Comparison of ENCODE assay signal across 1 cellular context in the genomic region with DNA sequence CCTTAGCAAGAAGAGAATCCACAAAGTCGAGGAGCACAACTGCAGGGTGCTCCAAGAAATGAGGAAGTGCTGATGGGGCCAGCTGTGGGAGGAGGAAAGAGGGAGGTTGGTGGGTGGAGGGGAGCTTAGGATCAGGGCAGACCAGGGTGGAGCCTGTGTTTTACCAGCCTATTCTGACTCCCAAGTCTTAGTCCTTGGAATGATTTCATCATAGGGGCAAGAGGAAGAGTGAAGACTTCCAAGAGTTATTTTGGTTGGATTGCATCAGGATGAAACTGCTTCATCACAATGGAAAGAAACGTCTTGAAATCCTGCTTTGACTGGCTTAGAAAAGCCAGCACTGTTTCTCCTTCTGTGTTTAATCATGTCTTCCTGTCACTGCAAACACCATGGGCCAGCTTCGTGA.
TF ChIP-seq lines count a peak whose summit lies in the region.

No MANE protein-coding gene starts in this region.

TF ChIP-seq in K562, 482 proteins besides CTCF, POLR2A, EP300 and RAD21 (continued from another document and continues in another):
- TF ChIP-seq, protein P1, sequence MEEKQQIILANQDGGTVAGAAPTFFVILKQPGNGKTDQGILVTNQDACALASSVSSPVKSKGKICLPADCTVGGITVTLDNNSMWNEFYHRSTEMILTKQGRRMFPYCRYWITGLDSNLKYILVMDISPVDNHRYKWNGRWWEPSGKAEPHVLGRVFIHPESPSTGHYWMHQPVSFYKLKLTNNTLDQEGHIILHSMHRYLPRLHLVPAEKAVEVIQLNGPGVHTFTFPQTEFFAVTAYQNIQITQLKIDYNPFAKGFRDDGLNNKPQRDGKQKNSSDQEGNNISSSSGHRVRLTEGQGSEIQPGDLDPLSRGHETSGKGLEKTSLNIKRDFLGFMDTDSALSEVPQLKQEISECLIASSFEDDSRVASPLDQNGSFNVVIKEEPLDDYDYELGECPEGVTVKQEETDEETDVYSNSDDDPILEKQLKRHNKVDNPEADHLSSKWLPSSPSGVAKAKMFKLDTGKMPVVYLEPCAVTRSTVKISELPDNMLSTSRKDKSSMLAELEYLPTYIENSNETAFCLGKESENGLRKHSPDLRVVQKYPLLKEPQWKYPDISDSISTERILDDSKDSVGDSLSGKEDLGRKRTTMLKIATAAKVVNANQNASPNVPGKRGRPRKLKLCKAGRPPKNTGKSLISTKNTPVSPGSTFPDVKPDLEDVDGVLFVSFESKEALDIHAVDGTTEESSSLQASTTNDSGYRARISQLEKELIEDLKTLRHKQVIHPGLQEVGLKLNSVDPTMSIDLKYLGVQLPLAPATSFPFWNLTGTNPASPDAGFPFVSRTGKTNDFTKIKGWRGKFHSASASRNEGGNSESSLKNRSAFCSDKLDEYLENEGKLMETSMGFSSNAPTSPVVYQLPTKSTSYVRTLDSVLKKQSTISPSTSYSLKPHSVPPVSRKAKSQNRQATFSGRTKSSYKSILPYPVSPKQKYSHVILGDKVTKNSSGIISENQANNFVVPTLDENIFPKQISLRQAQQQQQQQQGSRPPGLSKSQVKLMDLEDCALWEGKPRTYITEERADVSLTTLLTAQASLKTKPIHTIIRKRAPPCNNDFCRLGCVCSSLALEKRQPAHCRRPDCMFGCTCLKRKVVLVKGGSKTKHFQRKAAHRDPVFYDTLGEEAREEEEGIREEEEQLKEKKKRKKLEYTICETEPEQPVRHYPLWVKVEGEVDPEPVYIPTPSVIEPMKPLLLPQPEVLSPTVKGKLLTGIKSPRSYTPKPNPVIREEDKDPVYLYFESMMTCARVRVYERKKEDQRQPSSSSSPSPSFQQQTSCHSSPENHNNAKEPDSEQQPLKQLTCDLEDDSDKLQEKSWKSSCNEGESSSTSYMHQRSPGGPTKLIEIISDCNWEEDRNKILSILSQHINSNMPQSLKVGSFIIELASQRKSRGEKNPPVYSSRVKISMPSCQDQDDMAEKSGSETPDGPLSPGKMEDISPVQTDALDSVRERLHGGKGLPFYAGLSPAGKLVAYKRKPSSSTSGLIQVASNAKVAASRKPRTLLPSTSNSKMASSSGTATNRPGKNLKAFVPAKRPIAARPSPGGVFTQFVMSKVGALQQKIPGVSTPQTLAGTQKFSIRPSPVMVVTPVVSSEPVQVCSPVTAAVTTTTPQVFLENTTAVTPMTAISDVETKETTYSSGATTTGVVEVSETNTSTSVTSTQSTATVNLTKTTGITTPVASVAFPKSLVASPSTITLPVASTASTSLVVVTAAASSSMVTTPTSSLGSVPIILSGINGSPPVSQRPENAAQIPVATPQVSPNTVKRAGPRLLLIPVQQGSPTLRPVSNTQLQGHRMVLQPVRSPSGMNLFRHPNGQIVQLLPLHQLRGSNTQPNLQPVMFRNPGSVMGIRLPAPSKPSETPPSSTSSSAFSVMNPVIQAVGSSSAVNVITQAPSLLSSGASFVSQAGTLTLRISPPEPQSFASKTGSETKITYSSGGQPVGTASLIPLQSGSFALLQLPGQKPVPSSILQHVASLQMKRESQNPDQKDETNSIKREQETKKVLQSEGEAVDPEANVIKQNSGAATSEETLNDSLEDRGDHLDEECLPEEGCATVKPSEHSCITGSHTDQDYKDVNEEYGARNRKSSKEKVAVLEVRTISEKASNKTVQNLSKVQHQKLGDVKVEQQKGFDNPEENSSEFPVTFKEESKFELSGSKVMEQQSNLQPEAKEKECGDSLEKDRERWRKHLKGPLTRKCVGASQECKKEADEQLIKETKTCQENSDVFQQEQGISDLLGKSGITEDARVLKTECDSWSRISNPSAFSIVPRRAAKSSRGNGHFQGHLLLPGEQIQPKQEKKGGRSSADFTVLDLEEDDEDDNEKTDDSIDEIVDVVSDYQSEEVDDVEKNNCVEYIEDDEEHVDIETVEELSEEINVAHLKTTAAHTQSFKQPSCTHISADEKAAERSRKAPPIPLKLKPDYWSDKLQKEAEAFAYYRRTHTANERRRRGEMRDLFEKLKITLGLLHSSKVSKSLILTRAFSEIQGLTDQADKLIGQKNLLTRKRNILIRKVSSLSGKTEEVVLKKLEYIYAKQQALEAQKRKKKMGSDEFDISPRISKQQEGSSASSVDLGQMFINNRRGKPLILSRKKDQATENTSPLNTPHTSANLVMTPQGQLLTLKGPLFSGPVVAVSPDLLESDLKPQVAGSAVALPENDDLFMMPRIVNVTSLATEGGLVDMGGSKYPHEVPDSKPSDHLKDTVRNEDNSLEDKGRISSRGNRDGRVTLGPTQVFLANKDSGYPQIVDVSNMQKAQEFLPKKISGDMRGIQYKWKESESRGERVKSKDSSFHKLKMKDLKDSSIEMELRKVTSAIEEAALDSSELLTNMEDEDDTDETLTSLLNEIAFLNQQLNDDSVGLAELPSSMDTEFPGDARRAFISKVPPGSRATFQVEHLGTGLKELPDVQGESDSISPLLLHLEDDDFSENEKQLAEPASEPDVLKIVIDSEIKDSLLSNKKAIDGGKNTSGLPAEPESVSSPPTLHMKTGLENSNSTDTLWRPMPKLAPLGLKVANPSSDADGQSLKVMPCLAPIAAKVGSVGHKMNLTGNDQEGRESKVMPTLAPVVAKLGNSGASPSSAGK (IDR thresholded peaks at IDR 0.05): no peak
- TF ChIP-seq GATA2 (CRISPR knock-in tag; IDR thresholded peaks at IDR 0.05) (no peak), DPF2 (IDR thresholded peaks at IDR 0.05) (peak; percentile 22; the same call in 1 of the 2 replicates), SMARCE1 (IDR thresholded peaks at IDR 0.05) (peak; percentile 65; the same call in 1 of the 2 replicates), ZNF224 (CRISPR knock-in tag; IDR thresholded peaks at IDR 0.05) (no peak), ZNF583 (CRISPR knock-in tag; IDR thresholded peaks at IDR 0.05) (no peak), HNRNPK (IDR thresholded peaks at IDR 0.05; ENCODE audit: low read depth, low read length, poor library complexity, severe bottlenecking) (no peak), YBX1 (IDR thresholded peaks at IDR 0.05) (no peak), ZNF707 (CRISPR knock-in tag; conservative IDR thresholded peaks at IDR 0.05) (no peak), CEBPB (tag; IDR thresholded peaks at IDR 0.05) (peak; percentile 62), ZNF354B (CRISPR knock-in tag; IDR thresholded peaks at IDR 0.05) (no peak), ZNF217 (CRISPR knock-in tag; IDR thresholded peaks at IDR 0.05) (no peak), TAF9B (IDR thresholded peaks at IDR 0.05; ENCODE audit: partially characterized antibody) (no peak), ZNF274 (IDR thresholded peaks at IDR 0.05; ENCODE audit: borderline replicate concordance, low read depth, low read length) (no peak), SRSF1 (IDR thresholded peaks at IDR 0.05; ENCODE audit: low read depth, low read length) (no peak), SMARCA4 (IDR thresholded peaks at IDR 0.05) (peak; percentile 46; the same call in 1 of the 2 replicates), C11orf30 (IDR thresholded peaks at IDR 0.05; ENCODE audit: low read depth) (no peak), ARID1B (IDR thresholded peaks at IDR 0.05) (peak; percentile 28; the same call in 1 of the 2 replicates), ZNF174 (CRISPR knock-in tag; IDR thresholded peaks at IDR 0.05) (no peak), SNIP1 (IDR thresholded peaks at IDR 0.05; ENCODE audit: low read depth) (no peak), TRIM24 (IDR thresholded peaks at IDR 0.05) (peak in 1 of 2 experiments; percentile 24; a peak in 1 of 4 replicates), ZNF311 (CRISPR knock-in tag; IDR thresholded peaks at IDR 0.05) (no peak), POLR3A (IDR thresholded peaks at IDR 0.05; ENCODE audit: borderline replicate concordance, extremely low read depth, insufficient read depth, insufficient read length) (no peak), L3MBTL2 (IDR thresholded peaks at IDR 0.05) (no peak), MAZ (CRISPR knock-in tag; conservative IDR thresholded peaks at IDR 0.05 in 1 of 2, IDR thresholded peaks at IDR 0.05 in 1 of 2) (0 out of 4 replicates have a peak, but pooled peaks of 1 of the 2 experiments have one; percentile 27), ZNF263 (CRISPR knock-in tag; IDR thresholded peaks at IDR 0.05; ENCODE audit: borderline replicate concordance) (peak; percentile 99), TRIM28 (IDR thresholded peaks at IDR 0.05) (no peak), MTA1 (IDR thresholded peaks at IDR 0.05; ENCODE audit: borderline replicate concordance) (peak; percentile 22; the same call in 1 of the 2 replicates), ZFP30 (CRISPR knock-in tag; IDR thresholded peaks at IDR 0.05; ENCODE audit: borderline replicate concordance) (no peak), MAFF (IDR thresholded peaks at IDR 0.05; ENCODE audit: low read length) (no peak), EGR1 (conservative IDR thresholded peaks at IDR 0.05) (peak; percentile 28), XRCC3 (IDR thresholded peaks at IDR 0.05) (no peak), HDAC8 (tag; IDR thresholded peaks at IDR 0.05) (no peak), CTBP1 (IDR thresholded peaks at IDR 0.05; ENCODE audit: borderline replicate concordance) (peak; percentile 56; the same call in 1 of the 2 replicates)
- TF ChIP-seq, protein P2, sequence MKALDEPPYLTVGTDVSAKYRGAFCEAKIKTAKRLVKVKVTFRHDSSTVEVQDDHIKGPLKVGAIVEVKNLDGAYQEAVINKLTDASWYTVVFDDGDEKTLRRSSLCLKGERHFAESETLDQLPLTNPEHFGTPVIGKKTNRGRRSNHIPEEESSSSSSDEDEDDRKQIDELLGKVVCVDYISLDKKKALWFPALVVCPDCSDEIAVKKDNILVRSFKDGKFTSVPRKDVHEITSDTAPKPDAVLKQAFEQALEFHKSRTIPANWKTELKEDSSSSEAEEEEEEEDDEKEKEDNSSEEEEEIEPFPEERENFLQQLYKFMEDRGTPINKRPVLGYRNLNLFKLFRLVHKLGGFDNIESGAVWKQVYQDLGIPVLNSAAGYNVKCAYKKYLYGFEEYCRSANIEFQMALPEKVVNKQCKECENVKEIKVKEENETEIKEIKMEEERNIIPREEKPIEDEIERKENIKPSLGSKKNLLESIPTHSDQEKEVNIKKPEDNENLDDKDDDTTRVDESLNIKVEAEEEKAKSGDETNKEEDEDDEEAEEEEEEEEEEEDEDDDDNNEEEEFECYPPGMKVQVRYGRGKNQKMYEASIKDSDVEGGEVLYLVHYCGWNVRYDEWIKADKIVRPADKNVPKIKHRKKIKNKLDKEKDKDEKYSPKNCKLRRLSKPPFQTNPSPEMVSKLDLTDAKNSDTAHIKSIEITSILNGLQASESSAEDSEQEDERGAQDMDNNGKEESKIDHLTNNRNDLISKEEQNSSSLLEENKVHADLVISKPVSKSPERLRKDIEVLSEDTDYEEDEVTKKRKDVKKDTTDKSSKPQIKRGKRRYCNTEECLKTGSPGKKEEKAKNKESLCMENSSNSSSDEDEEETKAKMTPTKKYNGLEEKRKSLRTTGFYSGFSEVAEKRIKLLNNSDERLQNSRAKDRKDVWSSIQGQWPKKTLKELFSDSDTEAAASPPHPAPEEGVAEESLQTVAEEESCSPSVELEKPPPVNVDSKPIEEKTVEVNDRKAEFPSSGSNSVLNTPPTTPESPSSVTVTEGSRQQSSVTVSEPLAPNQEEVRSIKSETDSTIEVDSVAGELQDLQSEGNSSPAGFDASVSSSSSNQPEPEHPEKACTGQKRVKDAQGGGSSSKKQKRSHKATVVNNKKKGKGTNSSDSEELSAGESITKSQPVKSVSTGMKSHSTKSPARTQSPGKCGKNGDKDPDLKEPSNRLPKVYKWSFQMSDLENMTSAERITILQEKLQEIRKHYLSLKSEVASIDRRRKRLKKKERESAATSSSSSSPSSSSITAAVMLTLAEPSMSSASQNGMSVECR (CRISPR knock-in tag; IDR thresholded peaks at IDR 0.05): no peak
- TF ChIP-seq, protein P3, sequence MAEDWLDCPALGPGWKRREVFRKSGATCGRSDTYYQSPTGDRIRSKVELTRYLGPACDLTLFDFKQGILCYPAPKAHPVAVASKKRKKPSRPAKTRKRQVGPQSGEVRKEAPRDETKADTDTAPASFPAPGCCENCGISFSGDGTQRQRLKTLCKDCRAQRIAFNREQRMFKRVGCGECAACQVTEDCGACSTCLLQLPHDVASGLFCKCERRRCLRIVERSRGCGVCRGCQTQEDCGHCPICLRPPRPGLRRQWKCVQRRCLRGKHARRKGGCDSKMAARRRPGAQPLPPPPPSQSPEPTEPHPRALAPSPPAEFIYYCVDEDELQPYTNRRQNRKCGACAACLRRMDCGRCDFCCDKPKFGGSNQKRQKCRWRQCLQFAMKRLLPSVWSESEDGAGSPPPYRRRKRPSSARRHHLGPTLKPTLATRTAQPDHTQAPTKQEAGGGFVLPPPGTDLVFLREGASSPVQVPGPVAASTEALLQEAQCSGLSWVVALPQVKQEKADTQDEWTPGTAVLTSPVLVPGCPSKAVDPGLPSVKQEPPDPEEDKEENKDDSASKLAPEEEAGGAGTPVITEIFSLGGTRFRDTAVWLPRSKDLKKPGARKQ (CRISPR knock-in tag; IDR thresholded peaks at IDR 0.05): no peak
- TF ChIP-seq, protein P4, sequence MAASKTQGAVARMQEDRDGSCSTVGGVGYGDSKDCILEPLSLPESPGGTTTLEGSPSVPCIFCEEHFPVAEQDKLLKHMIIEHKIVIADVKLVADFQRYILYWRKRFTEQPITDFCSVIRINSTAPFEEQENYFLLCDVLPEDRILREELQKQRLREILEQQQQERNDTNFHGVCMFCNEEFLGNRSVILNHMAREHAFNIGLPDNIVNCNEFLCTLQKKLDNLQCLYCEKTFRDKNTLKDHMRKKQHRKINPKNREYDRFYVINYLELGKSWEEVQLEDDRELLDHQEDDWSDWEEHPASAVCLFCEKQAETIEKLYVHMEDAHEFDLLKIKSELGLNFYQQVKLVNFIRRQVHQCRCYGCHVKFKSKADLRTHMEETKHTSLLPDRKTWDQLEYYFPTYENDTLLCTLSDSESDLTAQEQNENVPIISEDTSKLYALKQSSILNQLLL (CRISPR knock-in tag; IDR thresholded peaks at IDR 0.05; ENCODE audit: borderline replicate concordance): no peak
- TF ChIP-seq, protein P5, sequence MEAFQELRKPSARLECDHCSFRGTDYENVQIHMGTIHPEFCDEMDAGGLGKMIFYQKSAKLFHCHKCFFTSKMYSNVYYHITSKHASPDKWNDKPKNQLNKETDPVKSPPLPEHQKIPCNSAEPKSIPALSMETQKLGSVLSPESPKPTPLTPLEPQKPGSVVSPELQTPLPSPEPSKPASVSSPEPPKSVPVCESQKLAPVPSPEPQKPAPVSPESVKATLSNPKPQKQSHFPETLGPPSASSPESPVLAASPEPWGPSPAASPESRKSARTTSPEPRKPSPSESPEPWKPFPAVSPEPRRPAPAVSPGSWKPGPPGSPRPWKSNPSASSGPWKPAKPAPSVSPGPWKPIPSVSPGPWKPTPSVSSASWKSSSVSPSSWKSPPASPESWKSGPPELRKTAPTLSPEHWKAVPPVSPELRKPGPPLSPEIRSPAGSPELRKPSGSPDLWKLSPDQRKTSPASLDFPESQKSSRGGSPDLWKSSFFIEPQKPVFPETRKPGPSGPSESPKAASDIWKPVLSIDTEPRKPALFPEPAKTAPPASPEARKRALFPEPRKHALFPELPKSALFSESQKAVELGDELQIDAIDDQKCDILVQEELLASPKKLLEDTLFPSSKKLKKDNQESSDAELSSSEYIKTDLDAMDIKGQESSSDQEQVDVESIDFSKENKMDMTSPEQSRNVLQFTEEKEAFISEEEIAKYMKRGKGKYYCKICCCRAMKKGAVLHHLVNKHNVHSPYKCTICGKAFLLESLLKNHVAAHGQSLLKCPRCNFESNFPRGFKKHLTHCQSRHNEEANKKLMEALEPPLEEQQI (IDR thresholded peaks at IDR 0.05): no peak
- TF ChIP-seq, protein P6, sequence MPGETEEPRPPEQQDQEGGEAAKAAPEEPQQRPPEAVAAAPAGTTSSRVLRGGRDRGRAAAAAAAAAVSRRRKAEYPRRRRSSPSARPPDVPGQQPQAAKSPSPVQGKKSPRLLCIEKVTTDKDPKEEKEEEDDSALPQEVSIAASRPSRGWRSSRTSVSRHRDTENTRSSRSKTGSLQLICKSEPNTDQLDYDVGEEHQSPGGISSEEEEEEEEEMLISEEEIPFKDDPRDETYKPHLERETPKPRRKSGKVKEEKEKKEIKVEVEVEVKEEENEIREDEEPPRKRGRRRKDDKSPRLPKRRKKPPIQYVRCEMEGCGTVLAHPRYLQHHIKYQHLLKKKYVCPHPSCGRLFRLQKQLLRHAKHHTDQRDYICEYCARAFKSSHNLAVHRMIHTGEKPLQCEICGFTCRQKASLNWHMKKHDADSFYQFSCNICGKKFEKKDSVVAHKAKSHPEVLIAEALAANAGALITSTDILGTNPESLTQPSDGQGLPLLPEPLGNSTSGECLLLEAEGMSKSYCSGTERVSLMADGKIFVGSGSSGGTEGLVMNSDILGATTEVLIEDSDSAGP (CRISPR knock-in tag; IDR thresholded peaks at IDR 0.05): no peak
